8 cellular contexts compared by ENCODE assay signal in the genomic region with DNA sequence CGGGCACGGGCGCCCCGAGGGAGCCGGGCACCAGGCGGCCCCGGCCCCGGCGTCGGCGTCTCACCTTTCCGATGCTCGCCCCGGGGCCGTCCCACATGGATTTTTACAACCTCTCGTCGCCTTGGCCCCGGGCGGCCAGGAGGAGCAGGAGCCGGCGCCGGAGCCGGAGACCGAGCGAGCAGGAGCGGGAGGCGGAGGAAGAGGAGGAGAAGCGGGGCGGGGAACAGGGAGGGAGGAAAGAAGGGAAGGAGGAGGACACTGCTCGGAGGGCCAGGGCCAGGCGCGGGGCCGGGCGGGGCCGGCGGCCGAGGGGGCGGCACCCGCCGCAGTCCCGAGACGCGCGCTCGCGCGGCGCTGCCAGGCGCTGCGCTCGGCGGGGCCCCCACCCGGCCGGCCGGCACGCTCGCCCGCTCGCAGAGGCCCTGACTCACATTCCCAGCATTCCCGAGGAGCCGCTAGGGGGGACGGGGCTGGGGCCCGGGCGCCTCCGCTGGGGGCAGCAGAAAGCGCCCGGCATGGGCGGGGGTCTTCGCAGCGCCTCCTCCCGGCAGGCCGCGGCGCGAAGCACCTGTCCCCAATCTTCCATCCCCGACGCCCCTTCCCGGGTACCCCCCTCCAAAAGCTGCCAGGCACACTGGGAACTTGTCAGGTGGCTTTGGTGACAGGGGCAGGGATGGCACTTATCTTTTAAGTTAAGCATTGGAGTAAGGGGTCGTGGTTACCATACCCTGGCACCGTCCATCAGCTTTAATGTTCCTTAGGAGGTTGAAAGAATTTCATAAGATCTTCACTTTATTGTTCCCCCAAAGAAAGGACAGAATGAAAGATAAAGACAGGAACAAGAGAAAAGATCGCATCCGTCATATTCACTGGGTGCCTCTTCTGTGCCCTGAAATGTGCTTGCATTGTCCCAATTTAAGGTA. TPM values are rescaled to one million over a fixed set of nuclear protein-coding genes. Genes with fewer than 3 reads are reported as not detected.
A peak's percentile ranks its signal among the peaks of the same experiment; 100 is the strongest.
DNase-seq lines count a peak whose midpoint lies in the region; ATAC-seq, FAIRE-seq and TF ChIP-seq lines count a peak whose summit lies in the region.

TSS of gene ERC2 (minus strand) at position 284 of the 923 bp plus-strand sequence.

- no peak within 1 kb of the TSS for H3K9ac ChIP-seq in MM.1S (ENCODE audit: low read length)

- WGBS in esophagus muscularis mucosa: 15% methylated on average over 16 of the region's 82 CpGs
- WGBS in urinary bladder: 3% methylated on average over 81 of the region's 82 CpGs

- TF ChIP-seq CTCF in esophagus muscularis mucosa (IDR thresholded peaks at IDR 0.05) (no peak), MM.1S (IDR thresholded peaks at IDR 0.05; ENCODE audit: low read length) (no peak)

- no peak for FAIRE-seq in GM12891 (lab: Jason Lieb, UNC)

- no peaks in the 10 kb centered on the region for H3K79me2 ChIP-seq in MM.1S (ENCODE audit: low read length)

- intact Hi-C loops in esophagus muscularis mucosa (cut with DNase I): no loop called here

- H3F3A ChIP-seq in MM.1S (ENCODE audit: insufficient read depth, low read length): no peaks in the 10 kb centered on the region

- H3K36me3 ChIP-seq in esophagus muscularis mucosa: no peaks in the 10 kb centered on the region
- H3K36me3 ChIP-seq in urinary bladder (ENCODE audit: insufficient read depth): no peaks in the 10 kb centered on the region
- no peaks in the 10 kb centered on the region for H3K36me3 ChIP-seq in MM.1S (replicated peaks; ENCODE audit: insufficient read depth, low read length)

- H4K20me1 ChIP-seq in MM.1S (ENCODE audit: insufficient read depth, low read length): no peaks in the 10 kb centered on the region

- no peak within 1 kb of the TSS for H2AFZ ChIP-seq in MM.1S (ENCODE audit: low read length)

- no peaks in the 10 kb centered on the region for H3K9me2 ChIP-seq in MM.1S (replicated peaks; ENCODE audit: insufficient read depth, low read length)

- H3K4me1 ChIP-seq in esophagus muscularis mucosa (peaks cover 7 to 23% (median 16%) of the 10 kb centered on the region in 4 donors), urinary bladder (ENCODE audit: insufficient read depth) (peaks cover 2% of the 10 kb centered on the region), MM.1S (ENCODE audit: low read length) (no peaks in the 10 kb centered on the region)

- TF ChIP-seq POLR2A in GM12891 (IDR thresholded peaks at IDR 0.05; ENCODE audit: low read depth, low read length) (no peak), esophagus muscularis mucosa (IDR thresholded peaks at IDR 0.05; ENCODE audit: low read depth) (no peak)

- H3K9me3 ChIP-seq in esophagus muscularis mucosa: no peaks in the 10 kb centered on the region
- no peaks in the 10 kb centered on the region for H3K9me3 ChIP-seq in MM.1S (replicated peaks; ENCODE audit: insufficient read depth, low read length)

- TF ChIP-seq EP300 in esophagus muscularis mucosa (IDR thresholded peaks at IDR 0.05): no peak

- no peak for ATAC-seq in HG03045 (IDR thresholded peaks at IDR 0.05; ENCODE audit: unreplicated experiment)

- H3K27ac ChIP-seq in esophagus muscularis mucosa (replicated peaks in 1 of 4) (no peak within 1 kb of the TSS), urinary bladder (ENCODE audit: low read depth) (no peak within 1 kb of the TSS), MM.1S (ENCODE audit: low read length) (no peak within 1 kb of the TSS)

- H3K4me2 ChIP-seq in MM.1S (ENCODE audit: low read depth, low read length): no peak within 1 kb of the TSS

- peak within 1 kb of the TSS; percentile 48 to 63 (median 54) for H3K4me3 ChIP-seq in esophagus muscularis mucosa
- H3K4me3 ChIP-seq in urinary bladder (ENCODE audit: low read depth, low read length): peak within 1 kb of the TSS; percentile 47
- no peak within 1 kb of the TSS for H3K4me3 ChIP-seq in MM.1S (ENCODE audit: low read length)

- H3K27me3 ChIP-seq in esophagus muscularis mucosa (peaks cover 0 to 47% (median 12%) of the 10 kb centered on the region in 4 donors), MM.1S (replicated peaks; ENCODE audit: insufficient read depth, low read length) (no peaks in the 10 kb centered on the region)

- DNase-seq in 8988T (peak; percentile 82), GM12891 (ENCODE audit: insufficient read length, low spot score) (peak; percentile 7), SK-N-DZ (ENCODE audit: low spot score) (peak; percentile 74), esophagus muscularis mucosa (ENCODE audit: extremely low spot score) (no peak), mucosa of gallbladder (ENCODE audit: low spot score) (peak; percentile 43), MM.1S (no peak)

TF ChIP-seq in GM12891, 5 proteins besides CTCF, POLR2A, EP300 and RAD21:
- no peak for TF ChIP-seq POLR2AphosphoS5 (IDR thresholded peaks at IDR 0.05; ENCODE audit: low read depth, low read length)
- TF ChIP-seq POU2F2 (IDR thresholded peaks at IDR 0.05; ENCODE audit: low read depth, low read length): no peak
- no peak for TF ChIP-seq TAF1 (IDR thresholded peaks at IDR 0.05; ENCODE audit: low read depth, low read length)
- TF ChIP-seq SPI1 (IDR thresholded peaks at IDR 0.05; ENCODE audit: low read depth, low read length): no peak
- TF ChIP-seq PAX5 (IDR thresholded peaks at IDR 0.05; ENCODE audit: insufficient read depth, low read length, severe bottlenecking): no peak

RNA-seq across cellular contexts. Expression of gene ERC2, which starts in this region (rescaled TPM):
- polyA plus RNA-seq in GM12891 (2012; ENCODE audit: low read depth, missing spikeins): 0.08 TPM
- polyA plus RNA-seq in SK-N-DZ (2014; cell fraction: cytosol; rRNA removed): 2.5 and 5.2 TPM in 2 replicates
- 2.2 and 5.8 TPM in 2 replicates for polyA plus RNA-seq in SK-N-DZ (2014; cell fraction: nucleus; rRNA removed)
- total RNA-seq in esophagus muscularis mucosa (1 to 10 TPM in 3 of 4 donors, under 1 TPM in 1; 0.42 to 2.0 (median 1.5) TPM), mucosa of gallbladder (4.2 TPM), urinary bladder (3.0 TPM)
- polyA plus RNA-seq in urinary bladder: 0.49 TPM

Comparison
In these comparisons a context has a peak if more than half of its experiments do, and no peak if none do; other contexts are left out.
1. DNase-seq: peak in 8988T (single experiment), GM12891 (single experiment), SK-N-DZ (single experiment) and mucosa of gallbladder (single experiment); none in esophagus muscularis mucosa (single experiment) and MM.1S (single experiment).